33 cellular contexts compared by ENCODE assay signal in genomic region chr9:130883479-130883878, GRCh38. TPM values are rescaled to one million over a fixed set of nuclear protein-coding genes. Genes with fewer than 3 reads are reported as not detected.
"Had no signal": no experiment of that assay in that cellular context is flagged by ENCODE, and none has a peak within 500 bp of the region (broad histone marks: within the 10 kb centered on the region; RNA-seq: fewer than 3 reads in every experiment).

No MANE protein-coding gene starts in this region.

- H3K27ac Mint-ChIP-seq: memory B cell; natural killer cell; stimulated activated effector memory CD8-positive, alpha-beta T cell treated with anti-CD3 and anti-CD28 coated beads, Interleukin-12 subunit alpha, Interleukin-12 subunit beta, amount 100 ng/mL, for 72 hours had no signal

- H3K4me3 Mint-ChIP-seq: memory B cell; natural killer cell; neural crest cell; stimulated activated effector memory CD8-positive, alpha-beta T cell treated with anti-CD3 and anti-CD28 coated beads, Interleukin-12 subunit alpha, Interleukin-12 subunit beta, amount 100 ng/mL, for 72 hours had no signal

- H3K27ac ChIP-seq: epithelial cell of prostate, neutrophil, pancreas, prostate gland, right atrium auricular region, thoracic aorta, tibial nerve, upper lobe of right lung, uterus had no signal

- H3K27me3 Mint-ChIP-seq: memory B cell had no signal

- H3K27me3 ChIP-seq: dorsolateral prefrontal cortex, neutrophil, pancreas, right atrium auricular region, stomach, tibial nerve, upper lobe of right lung, uterus had no signal

- H3K4me1 Mint-ChIP-seq: memory B cell; natural killer cell; stimulated activated effector memory CD8-positive, alpha-beta T cell treated with anti-CD3 and anti-CD28 coated beads, Interleukin-12 subunit alpha, Interleukin-12 subunit beta, amount 100 ng/mL, for 72 hours had no signal

- DNase-seq: dorsolateral prefrontal cortex; effector CD4-positive, alpha-beta T cell; foreskin melanocyte; natural killer cell; pancreas; stimulated activated CD4-positive, alpha-beta T cell treated with anti-CD3 and anti-CD28 coated beads, Interleukin-2, amount 100 ng/mL, for 24 hours; stimulated activated CD4-positive, alpha-beta T cell treated with anti-CD3 and anti-CD28 coated beads, Interleukin-4, amount 100 ng/mL, for 24 hours; stimulated activated naive CD4-positive, alpha-beta T cell treated with Interleukin-2 at 50 U/mL for 16 hours; stomach; upper lobe of right lung; uterus had no signal

- H3K36me3 ChIP-seq: uterus had no signal

- ATAC-seq: esophagus mucosa; left lobe of liver; natural killer cell; pancreas; stimulated activated effector memory CD8-positive, alpha-beta T cell treated with anti-CD3 and anti-CD28 coated beads, Interleukin-12 subunit alpha, Interleukin-12 subunit beta, amount 100 ng/mL, for 72 hours; upper lobe of right lung had no signal

- H3K9me3 Mint-ChIP-seq: memory B cell; natural killer cell; neural crest cell; stimulated activated effector memory CD8-positive, alpha-beta T cell treated with anti-CD3 and anti-CD28 coated beads, Interleukin-12 subunit alpha, Interleukin-12 subunit beta, amount 100 ng/mL, for 72 hours had no signal

- FAIRE-seq: colon, keratinocyte, pancreas had no signal

- H3K4me1 ChIP-seq: pancreas, tibial nerve, upper lobe of right lung, uterus had no signal

- H3K4me3 ChIP-seq: dorsolateral prefrontal cortex, lung, pancreas, prostate gland, right atrium auricular region, stomach, thoracic aorta, tibial nerve, upper lobe of right lung, uterus had no signal

RNA-seq across cellular contexts. Expression of gene QRFP, which starts 13.1 kb away (rescaled TPM):
- total RNA-seq: cerebellum, dorsolateral prefrontal cortex, esophagus mucosa, fibroblast of lung, left lobe of liver, lung, mononuclear cell, natural killer cell, neural crest cell, omental fat pad, pancreas, right atrium auricular region, sciatic nerve, skeletal muscle tissue, stomach, subcutaneous adipose tissue, thoracic aorta, tibial nerve, upper lobe of right lung, uterus had no signal
- polyA plus RNA-seq: fibroblast of lung, keratinocyte, liver, pancreas, stomach had no signal

RNA-seq across cellular contexts. Expression of gene FIBCD1, which starts 55.6 kb away (rescaled TPM):
- total RNA-seq: left lobe of liver, liver, mononuclear cell, natural killer cell, sciatic nerve, skeletal muscle tissue, thoracic aorta, tibial nerve had no signal
- polyA plus RNA-seq: liver, pancreas had no signal
